14 cellular contexts compared by ENCODE assay signal in the genomic region with DNA sequence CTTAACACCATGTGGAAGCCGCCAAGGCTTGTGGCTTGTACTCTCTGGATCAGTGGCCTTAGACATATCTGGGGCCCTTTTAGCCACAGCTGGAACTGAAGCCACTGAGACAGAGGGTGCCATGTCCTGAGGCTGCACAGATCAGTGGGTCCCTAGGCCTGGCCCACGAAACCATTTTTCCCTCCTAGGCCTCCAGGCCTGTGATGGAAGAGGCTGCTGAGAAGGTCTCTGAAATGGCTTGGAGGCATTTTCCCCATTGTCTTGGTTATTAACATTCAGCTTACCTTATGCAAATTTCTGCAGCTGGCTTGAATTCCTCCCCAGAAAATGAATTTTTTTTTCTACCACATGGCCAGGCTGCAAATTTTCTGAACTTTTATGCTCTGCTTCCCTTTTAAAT. TPM values are rescaled to one million over a fixed set of nuclear protein-coding genes. Genes with fewer than 3 reads are reported as not detected.
A peak's percentile ranks its signal among the peaks of the same experiment; 100 is the strongest.
DNase-seq lines count a peak whose midpoint lies in the region; ATAC-seq and TF ChIP-seq lines count a peak whose summit lies in the region.
"Had no signal": no experiment of that assay in that cellular context is flagged by ENCODE, and none has a peak within 500 bp of the region (broad histone marks: within the 10 kb centered on the region; RNA-seq: fewer than 3 reads in every experiment).

No MANE protein-coding gene starts in this region.

- no peak for TF ChIP-seq POLR2A in vagina (IDR thresholded peaks at IDR 0.05)

- H3K4me1 ChIP-seq in BLaER1: no peaks in the 10 kb centered on the region
- no peaks in the 10 kb centered on the region for H3K4me1 ChIP-seq in vagina
- H3K4me1 ChIP-seq: BE2C, Caco-2 had no signal

- CTCF ChIA-PET in activated B cell treated with CpG ODN at 0.5 μM for 24 hours (lab: Charles Lee) (interaction anchor here (0.9 kb wide), 1 partner anchor 198 kb away, joined by 3 read pairs; no protein-coding TSS in a partner anchor), MCF 10A (lab: Yijun Ruan, JAX) (no interaction called here)

- H3K4me3 ChIP-seq in BLaER1: peak overlapping the region; percentile 32; the same call in 1 of the 2 replicates
- no peak overlapping the region for H3K4me3 ChIP-seq in vagina
- H3K4me3 ChIP-seq: GM23338 had no signal

- H3K9me3 ChIP-seq in BLaER1: peaks cover 49% of the 10 kb centered on the region
- H3K9me3 ChIP-seq in vagina: peaks cover 7% of the 10 kb centered on the region
- H3K9me3 ChIP-seq: BE2C, Caco-2 had no signal

- DNase-seq in activated B cell treated with CpG ODN at 0.5 μM for 24 hours: no peak
- DNase-seq in naive B cell: no peak
- DNase-seq in vagina (ENCODE audit: extremely low spot score in 2 of 2): no peak
- DNase-seq in COLO668 (lab: John Stamatoyannopoulos, UW; ENCODE audit: unreplicated experiment): no peak
- DNase-seq in MCF 10A (ENCODE audit: unreplicated experiment): no peak
- DNase-seq in DMS153 (lab: John Stamatoyannopoulos, UW): no peak
- DNase-seq: Caco-2; CD8-positive, alpha-beta T cell; DMS53; H7 had no signal

- no peak overlapping the region for H3K9ac ChIP-seq in BLaER1

- BruUV-seq in MCF 10A (replicated peaks; lab: Mats Ljungman, UMichigan): no TSS peak

- peak; percentile 31 for ATAC-seq in activated B cell treated with CpG ODN at 0.5 μM for 24 hours (ENCODE audit: low read depth)
- ATAC-seq in naive B cell (ENCODE audit: low read depth in 2 of 2): peak; percentile 30 to 35
- ATAC-seq: CD8-positive, alpha-beta T cell; GM23338 had no signal

- H3K4me1 Mint-ChIP-seq in activated B cell treated with CpG ODN at 0.5 μM for 24 hours (peaks cover 54% of the 10 kb centered on the region), naive B cell (peaks cover 28 to 51% (median 34%) of the 10 kb centered on the region in 3 donors), MCF 10A (ENCODE audit: insufficient read depth, unreplicated experiment) (peaks cover 6% of the 10 kb centered on the region)
- H3K4me1 Mint-ChIP-seq: CD14-positive monocyte had no signal

- H3K27me3 Mint-ChIP-seq in activated B cell treated with CpG ODN at 0.5 μM for 24 hours (no peaks in the 10 kb centered on the region), naive B cell (no peaks in the 10 kb centered on the region), MCF 10A (ENCODE audit: insufficient read depth, unreplicated experiment) (no peaks in the 10 kb centered on the region)

- H3K27me3 ChIP-seq in BLaER1 (no peaks in the 10 kb centered on the region), vagina (no peaks in the 10 kb centered on the region)
- H3K27me3 ChIP-seq: BE2C had no signal

- H3K36me3 ChIP-seq in BLaER1 (peaks cover 63% of the 10 kb centered on the region), vagina (no peaks in the 10 kb centered on the region)

- no peak overlapping the region for H3K4me3 Mint-ChIP-seq in activated B cell treated with CpG ODN at 0.5 μM for 24 hours
- H3K4me3 Mint-ChIP-seq in naive B cell: peak overlapping the region in 5 of 8 donors; percentile 27 to 79 (median 49)
- no peak overlapping the region for H3K4me3 Mint-ChIP-seq in MCF 10A (ENCODE audit: unreplicated experiment)
- H3K4me3 Mint-ChIP-seq: CD14-positive monocyte; CD8-positive, alpha-beta T cell; GM23338 had no signal

- H3K27ac ChIP-seq in BLaER1 (no peak overlapping the region), vagina (no peak overlapping the region)

- H3K9me3 Mint-ChIP-seq in activated B cell treated with CpG ODN at 0.5 μM for 24 hours: peaks cover 17% of the 10 kb centered on the region
- H3K9me3 Mint-ChIP-seq in naive B cell: peaks cover 0 to 19% (median 12%) of the 10 kb centered on the region in 7 donors
- peaks cover 8% of the 10 kb centered on the region for H3K9me3 Mint-ChIP-seq in MCF 10A (ENCODE audit: unreplicated experiment)

- TF ChIP-seq CTCF in activated B cell treated with CpG ODN at 0.5 μM for 24 hours (IDR thresholded peaks at IDR 0.05) (no peak), vagina (IDR thresholded peaks at IDR 0.05) (no peak), MCF 10A (IDR thresholded peaks at IDR 0.05; ENCODE audit: unreplicated experiment) (no peak)

- POLR2A ChIA-PET in activated B cell treated with CpG ODN at 0.5 μM for 24 hours (lab: Charles Lee): interaction anchor here (1.3 to 1.8 kb wide), 2 partner anchors 11 to 15 kb away, joined by 4 to 7 read pairs; partner anchors contain the start of gene DPH5
- POLR2A ChIA-PET in MCF 10A (lab: Yijun Ruan, JAX): interaction anchor here (1.2 kb wide), 1 partner anchor 14 kb away, joined by 3 read pairs; no protein-coding TSS in a partner anchor

- no peak overlapping the region for H3K4me2 ChIP-seq in BLaER1
- H3K4me2 ChIP-seq: GM23338 had no signal

- H4K20me1 ChIP-seq in BLaER1: no peaks in the 10 kb centered on the region

- H3K36me3 Mint-ChIP-seq in activated B cell treated with CpG ODN at 0.5 μM for 24 hours (ENCODE audit: low read depth): peaks cover 47% of the 10 kb centered on the region
- H3K36me3 Mint-ChIP-seq in naive B cell: peaks cover 20 to 34% of the 10 kb centered on the region in 2 donors
- H3K36me3 Mint-ChIP-seq in MCF 10A (ENCODE audit: insufficient read depth, unreplicated experiment): peaks cover 21% of the 10 kb centered on the region

- intact Hi-C loops in activated B cell treated with CpG ODN at 0.5 μM for 24 hours (cut with micrococcal nuclease): loop anchor here (1.0 kb wide), 1 partner anchor 11 kb away; no protein-coding TSS in a partner anchor
- intact Hi-C loops in vagina (cut with DNase I): no loop called here
- intact Hi-C loops in MCF 10A (cut with micrococcal nuclease): no loop called here

- H3K27ac Mint-ChIP-seq in activated B cell treated with CpG ODN at 0.5 μM for 24 hours: peak overlapping the region; percentile 71
- H3K27ac Mint-ChIP-seq in naive B cell: peak overlapping the region in 3 of 6 donors; percentile 12 to 78 (median 74)
- H3K27ac Mint-ChIP-seq in MCF 10A (ENCODE audit: low read depth, unreplicated experiment): no peak overlapping the region
- H3K27ac Mint-ChIP-seq: CD14-positive monocyte; CD8-positive, alpha-beta T cell; GM23338 had no signal

RNA-seq across cellular contexts. Expression of gene DPH5, which starts 15.1 kb away (rescaled TPM):
- total RNA-seq in activated B cell treated with CpG ODN at 0.5 μM for 24 hours: 45.2 and 51.9 TPM in 2 replicates
- polyA plus RNA-seq in naive B cell (ENCODE audit: low read depth in 6 of 6): 10 to 100 TPM; 23.2 to 52.1 (median 43.8) TPM
- 22.1 TPM for total RNA-seq in vagina
- 63.5 and 76.8 TPM in 2 replicates for total RNA-seq in MCF 10A (2022)

Comparison
In these comparisons a context has a peak if more than half of its experiments do, and no peak if none do; other contexts are left out.
1. H3K4me3 Mint-ChIP-seq: peak in naive B cell (5 of 8); none in activated B cell treated with CpG ODN at 0.5 μM for 24 hours (single experiment) and MCF 10A (single experiment).